Comparison of ENCODE assay signal across 12 cellular contexts in genomic region chr3:53083496-53083895, GRCh38. TPM values are rescaled to one million over a fixed set of nuclear protein-coding genes. Genes with fewer than 3 reads are reported as not detected.
A peak's percentile ranks its signal among the peaks of the same experiment; 100 is the strongest.
DNase-seq lines count a peak whose midpoint lies in the region; ATAC-seq and TF ChIP-seq lines count a peak whose summit lies in the region.
"Had no signal": no experiment of that assay in that cellular context is flagged by ENCODE, and none has a peak within 500 bp of the region (broad histone marks: within the 10 kb centered on the region; RNA-seq: fewer than 3 reads in every experiment).

No MANE protein-coding gene starts in this region.

- H3K4me3 Mint-ChIP-seq in immature natural killer cell, result no peak overlapping the region
- H3K4me3 Mint-ChIP-seq: activated naive CD8-positive, alpha-beta T cell treated with anti-CD3 and anti-CD28 coated beads, Interleukin-2, amount 50 U/mL, for 24 hours had no signal

- in situ Hi-C loops in G401 (cut with HindIII; ENCODE audit: low sequenced_read_pairs), result no loop called here

- DNase-seq in G401 (ENCODE audit: low spot score), result peak; percentile 69
- DNase-seq in globus pallidus (ENCODE audit: low spot score), result peak; percentile 29
- peak; percentile 53 for DNase-seq in sciatic nerve (ENCODE audit: low spot score)
- DNase-seq in HuH-7 (ENCODE audit: low spot score), result no peak
- DNase-seq in activated CD4-positive, CD25-positive, alpha-beta regulatory T cell treated with anti-CD3 and anti-CD28 coated beads, Interleukin-2, amount 50 U/mL, for 72 hours, result no peak
- DNase-seq in immature natural killer cell, result no peak
- DNase-seq: activated naive CD8-positive, alpha-beta T cell treated with anti-CD3 and anti-CD28 coated beads, Interleukin-2, amount 50 U/mL, for 24 hours; GDM1; NCI-H146; stimulated activated CD4-positive, alpha-beta T cell treated with anti-CD3 and anti-CD28 coated beads, Interleukin-15, amount 100 ng/mL, for 24 hours; stomach had no signal

- H3K36me3 Mint-ChIP-seq in immature natural killer cell, result no peaks in the 10 kb centered on the region

- intact Hi-C loops in sciatic nerve (cut with DNase I), result no loop called here

- peak; percentile 57 for ATAC-seq in SK-N-SH treated with all-trans-retinoic acid at 6 μM for 48 hours
- ATAC-seq in sciatic nerve, result peak; percentile 47
- ATAC-seq: activated naive CD8-positive, alpha-beta T cell treated with anti-CD3 and anti-CD28 coated beads, Interleukin-2, amount 50 U/mL, for 24 hours had no signal

- no peaks in the 10 kb centered on the region for H3K9me3 Mint-ChIP-seq in immature natural killer cell
- H3K9me3 Mint-ChIP-seq: activated naive CD8-positive, alpha-beta T cell treated with anti-CD3 and anti-CD28 coated beads, Interleukin-2, amount 50 U/mL, for 24 hours had no signal

- peak overlapping the region in 1 of 6 donors; percentile 12 for H3K27ac Mint-ChIP-seq in immature natural killer cell
- H3K27ac Mint-ChIP-seq: activated naive CD8-positive, alpha-beta T cell treated with anti-CD3 and anti-CD28 coated beads, Interleukin-2, amount 50 U/mL, for 24 hours had no signal

- no peaks in the 10 kb centered on the region for H3K27me3 Mint-ChIP-seq in immature natural killer cell (ENCODE audit: low read depth in 3 of 3)
- H3K27me3 Mint-ChIP-seq: activated naive CD8-positive, alpha-beta T cell treated with anti-CD3 and anti-CD28 coated beads, Interleukin-2, amount 50 U/mL, for 24 hours had no signal

- H3K4me1 Mint-ChIP-seq in immature natural killer cell, result no peaks in the 10 kb centered on the region

TF ChIP-seq in SK-N-SH treated with all-trans-retinoic acid at 6 μM for 48 hours, 23 proteins besides CTCF, POLR2A, EP300 and RAD21:
- TF ChIP-seq, protein P1, sequence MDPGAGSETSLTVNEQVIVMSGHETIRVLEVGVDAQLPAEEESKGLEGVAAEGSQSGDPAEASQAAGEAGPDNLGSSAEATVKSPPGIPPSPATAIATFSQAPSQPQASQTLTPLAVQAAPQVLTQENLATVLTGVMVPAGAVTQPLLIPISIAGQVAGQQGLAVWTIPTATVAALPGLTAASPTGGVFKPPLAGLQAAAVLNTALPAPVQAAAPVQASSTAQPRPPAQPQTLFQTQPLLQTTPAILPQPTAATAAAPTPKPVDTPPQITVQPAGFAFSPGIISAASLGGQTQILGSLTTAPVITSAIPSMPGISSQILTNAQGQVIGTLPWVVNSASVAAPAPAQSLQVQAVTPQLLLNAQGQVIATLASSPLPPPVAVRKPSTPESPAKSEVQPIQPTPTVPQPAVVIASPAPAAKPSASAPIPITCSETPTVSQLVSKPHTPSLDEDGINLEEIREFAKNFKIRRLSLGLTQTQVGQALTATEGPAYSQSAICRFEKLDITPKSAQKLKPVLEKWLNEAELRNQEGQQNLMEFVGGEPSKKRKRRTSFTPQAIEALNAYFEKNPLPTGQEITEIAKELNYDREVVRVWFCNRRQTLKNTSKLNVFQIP (CRISPR knock-in tag; IDR thresholded peaks at IDR 0.05; ENCODE audit: borderline replicate concordance, low read depth), result no peak
- TF ChIP-seq TCF4 (CRISPR knock-in tag; IDR thresholded peaks at IDR 0.05; ENCODE audit: borderline replicate concordance), result peak; percentile 82; the same call in 1 of the 2 replicates
- no peak for TF ChIP-seq ZC3H10 (CRISPR knock-in tag; IDR thresholded peaks at IDR 0.05)
- TF ChIP-seq, protein P2, sequence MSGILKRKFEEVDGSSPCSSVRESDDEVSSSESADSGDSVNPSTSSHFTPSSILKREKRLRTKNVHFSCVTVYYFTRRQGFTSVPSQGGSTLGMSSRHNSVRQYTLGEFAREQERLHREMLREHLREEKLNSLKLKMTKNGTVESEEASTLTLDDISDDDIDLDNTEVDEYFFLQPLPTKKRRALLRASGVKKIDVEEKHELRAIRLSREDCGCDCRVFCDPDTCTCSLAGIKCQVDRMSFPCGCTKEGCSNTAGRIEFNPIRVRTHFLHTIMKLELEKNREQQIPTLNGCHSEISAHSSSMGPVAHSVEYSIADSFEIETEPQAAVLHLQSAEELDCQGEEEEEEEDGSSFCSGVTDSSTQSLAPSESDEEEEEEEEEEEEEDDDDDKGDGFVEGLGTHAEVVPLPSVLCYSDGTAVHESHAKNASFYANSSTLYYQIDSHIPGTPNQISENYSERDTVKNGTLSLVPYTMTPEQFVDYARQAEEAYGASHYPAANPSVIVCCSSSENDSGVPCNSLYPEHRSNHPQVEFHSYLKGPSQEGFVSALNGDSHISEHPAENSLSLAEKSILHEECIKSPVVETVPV (CRISPR knock-in tag; IDR thresholded peaks at IDR 0.05), result no peak
- no peak for TF ChIP-seq ZFP3 (CRISPR knock-in tag; IDR thresholded peaks at IDR 0.05)
- 0 out of 2 replicates have a peak, but pooled peaks have one; percentile 32 for TF ChIP-seq ZNF70 (CRISPR knock-in tag; IDR thresholded peaks at IDR 0.05)
- TF ChIP-seq, protein P3, sequence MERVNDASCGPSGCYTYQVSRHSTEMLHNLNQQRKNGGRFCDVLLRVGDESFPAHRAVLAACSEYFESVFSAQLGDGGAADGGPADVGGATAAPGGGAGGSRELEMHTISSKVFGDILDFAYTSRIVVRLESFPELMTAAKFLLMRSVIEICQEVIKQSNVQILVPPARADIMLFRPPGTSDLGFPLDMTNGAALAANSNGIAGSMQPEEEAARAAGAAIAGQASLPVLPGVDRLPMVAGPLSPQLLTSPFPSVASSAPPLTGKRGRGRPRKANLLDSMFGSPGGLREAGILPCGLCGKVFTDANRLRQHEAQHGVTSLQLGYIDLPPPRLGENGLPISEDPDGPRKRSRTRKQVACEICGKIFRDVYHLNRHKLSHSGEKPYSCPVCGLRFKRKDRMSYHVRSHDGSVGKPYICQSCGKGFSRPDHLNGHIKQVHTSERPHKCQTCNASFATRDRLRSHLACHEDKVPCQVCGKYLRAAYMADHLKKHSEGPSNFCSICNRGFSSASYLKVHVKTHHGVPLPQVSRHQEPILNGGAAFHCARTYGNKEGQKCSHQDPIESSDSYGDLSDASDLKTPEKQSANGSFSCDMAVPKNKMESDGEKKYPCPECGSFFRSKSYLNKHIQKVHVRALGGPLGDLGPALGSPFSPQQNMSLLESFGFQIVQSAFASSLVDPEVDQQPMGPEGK (CRISPR knock-in tag; IDR thresholded peaks at IDR 0.05; ENCODE audit: borderline replicate concordance), result no peak
- no peak for TF ChIP-seq RARB (CRISPR knock-in tag; IDR thresholded peaks at IDR 0.05)
- TF ChIP-seq BACH2 (CRISPR knock-in tag; IDR thresholded peaks at IDR 0.05; ENCODE audit: borderline replicate concordance), result no peak
- no peak for TF ChIP-seq CREB5 (CRISPR knock-in tag; IDR thresholded peaks at IDR 0.05; ENCODE audit: low read depth)
- TF ChIP-seq TSHZ2 (CRISPR knock-in tag; IDR thresholded peaks at IDR 0.05), result peak; percentile 46; the same call in 1 of the 2 replicates
- TF ChIP-seq ZNF8 (CRISPR knock-in tag; IDR thresholded peaks at IDR 0.05), result no peak
TF ChIP-seq in SK-N-SH treated with all-trans-retinoic acid at 6 μM for 48 hours: peak in this region for 3.

RNA-seq across cellular contexts. Expression of gene SFMBT1, which starts 37.6 kb away (rescaled TPM):
- 1.2 and 3.6 TPM in 2 replicates for total RNA-seq in G401 (2014; rRNA removed; shearing (Covaris generic))
- 12.0 TPM for total RNA-seq in sciatic nerve
- 10 to 100 TPM in 2 of 3 donors, 1 to 10 TPM in 1; 6.6 to 12.9 (median 12.3) TPM for polyA plus RNA-seq in immature natural killer cell

RNA-seq across cellular contexts. Expression of gene RFT1, which starts 46.7 kb away (rescaled TPM):
- 13.6 and 15.0 TPM in 2 replicates for total RNA-seq in G401 (2014; rRNA removed; shearing (Covaris generic))
- total RNA-seq in sciatic nerve, result 21.3 TPM
- 10 to 100 TPM; 14.2 to 29.2 (median 21.7) TPM for polyA plus RNA-seq in immature natural killer cell

Comparison
In these comparisons a context has a peak if more than half of its experiments do, and no peak if none do; other contexts are left out.
1. DNase-seq: peak in G401 (single experiment), globus pallidus (single experiment) and sciatic nerve (single experiment); none in HuH-7 (single experiment), activated CD4-positive, CD25-positive, alpha-beta regulatory T cell treated with anti-CD3 and anti-CD28 coated beads, Interleukin-2, amount 50 U/mL, for 72 hours (single experiment) and immature natural killer cell (0 of 3).